24 cellular contexts compared by ENCODE assay signal in the genomic region with DNA sequence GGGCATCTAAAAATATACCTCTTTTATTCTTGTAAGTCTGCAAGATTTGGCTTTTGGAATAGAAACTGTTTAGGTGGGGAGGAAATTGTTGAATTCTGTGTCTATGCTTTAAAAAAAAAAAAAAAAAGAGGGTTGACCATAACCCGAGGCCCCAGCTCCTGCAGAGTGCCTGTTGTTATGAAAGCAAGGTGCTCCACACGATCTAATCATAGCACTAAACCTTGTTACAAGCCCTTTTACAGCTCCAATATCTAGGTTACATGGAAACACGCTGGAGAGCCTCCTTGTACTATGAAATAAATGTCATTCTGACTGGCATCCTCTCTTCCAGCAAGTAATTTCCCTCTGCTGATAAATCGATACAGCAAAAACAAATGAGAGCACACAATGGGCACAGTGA.
DNase-seq lines count a peak whose midpoint lies in the region; ATAC-seq and TF ChIP-seq lines count a peak whose summit lies in the region.
"Had no signal": no experiment of that assay in that cellular context is flagged by ENCODE, and none has a peak within 500 bp of the region (broad histone marks: within the 10 kb centered on the region; RNA-seq: fewer than 3 reads in every experiment).

No MANE protein-coding gene starts in this region.

- no peak for ATAC-seq in GM18517 (IDR thresholded peaks at IDR 0.05; ENCODE audit: unreplicated experiment)
- ATAC-seq: esophagus mucosa, right lobe of liver had no signal

- H3K4me3 ChIP-seq in hepatocyte (no peak overlapping the region), thyroid gland (replicated peaks in 1 of 3) (no peak overlapping the region)
- H3K4me3 ChIP-seq: ovary, right lobe of liver had no signal

- TF ChIP-seq POLR2A in thyroid gland (IDR thresholded peaks at IDR 0.05): no peak

- H3K27me3 ChIP-seq in hepatocyte (no peaks in the 10 kb centered on the region), thyroid gland (no peaks in the 10 kb centered on the region)
- H3K27me3 ChIP-seq: ovary, right lobe of liver had no signal

- DNase-seq in NCI-H748 (lab: John Stamatoyannopoulos, UW; ENCODE audit: unreplicated experiment) (peak; percentile 3), NCI-H748 treated with DMSO at 0.1 percent for 48 hours (lab: John Stamatoyannopoulos, UW) (no peak), NCI-H2227 (lab: John Stamatoyannopoulos, UW; ENCODE audit: unreplicated experiment) (peak; percentile 56), hepatocyte (ENCODE audit: low spot score) (peak; percentile 10), thyroid gland (peak; percentile 22 to 33), DMS53 treated with DMSO at 0.1 percent for 48 hours (lab: John Stamatoyannopoulos, UW; ENCODE audit: unreplicated experiment) (no peak), COLO829 (ENCODE audit: low spot score) (no peak)
- DNase-seq: activated CD8-positive, alpha-beta memory T cell treated with anti-CD3 and anti-CD28 coated beads, Interleukin-2, amount 50 U/mL, for 48 hours; activated naive CD8-positive, alpha-beta T cell treated with anti-CD3 and anti-CD28 coated beads for 36 hours; CD8-positive, alpha-beta memory T cell; foreskin melanocyte; GF-D8; Karpas-422; NCI-H1105; NCI-H226; ovary; right lobe of liver; RPMI8226; stimulated activated CD4-positive, alpha-beta T cell treated with anti-CD3 and anti-CD28 coated beads, Interleukin-15, amount 100 ng/mL, for 24 hours; stimulated activated CD8-positive, alpha-beta memory T cell treated with anti-CD3 and anti-CD28 coated beads, Interleukin-4, amount 100 ng/mL, for 48 hours; T-helper 9 cell; trophoblast cell had no signal

- peak overlapping the region; percentile 3 for H3K4me2 ChIP-seq in hepatocyte

- H3K27ac ChIP-seq in hepatocyte (no peak overlapping the region), thyroid gland (no peak overlapping the region)
- H3K27ac ChIP-seq: ovary, right lobe of liver had no signal

- no peaks in the 10 kb centered on the region for H3K4me1 ChIP-seq in hepatocyte (ENCODE audit: insufficient read depth)
- peaks cover 0 to 3% of the 10 kb centered on the region in 2 donors for H3K4me1 ChIP-seq in thyroid gland

- H3K36me3 ChIP-seq in hepatocyte (replicated peaks; ENCODE audit: insufficient read depth, low read depth) (no peaks in the 10 kb centered on the region), thyroid gland (no peaks in the 10 kb centered on the region)
- H3K36me3 ChIP-seq: ovary, right lobe of liver had no signal

- no peaks in the 10 kb centered on the region for H4K20me1 ChIP-seq in hepatocyte (ENCODE audit: insufficient read depth, poor library complexity, severe bottlenecking)

- no peak overlapping the region for H2AFZ ChIP-seq in hepatocyte

- no peaks in the 10 kb centered on the region for H3K9me3 ChIP-seq in hepatocyte (ENCODE audit: low read depth)
- H3K9me3 ChIP-seq in thyroid gland: no peaks in the 10 kb centered on the region
- H3K9me3 ChIP-seq: ovary, right lobe of liver had no signal

- no peaks in the 10 kb centered on the region for H3K79me2 ChIP-seq in hepatocyte

- no peaks in the 10 kb centered on the region for H3K9me2 ChIP-seq in hepatocyte (replicated peaks; ENCODE audit: insufficient read depth)

- no peak for TF ChIP-seq CTCF in hepatocyte (IDR thresholded peaks at IDR 0.05; ENCODE audit: poor library complexity)
- TF ChIP-seq CTCF in thyroid gland (IDR thresholded peaks at IDR 0.05): no peak

- 29% methylated on average over 4 of the region's 4 CpGs for WGBS in hepatocyte (ENCODE audit: low lambda C conversion rate, missing lambda C conversion rate)
- 13 to 17% methylated on average over 4 of the region's 4 CpGs for WGBS in thyroid gland, 2 donors

- intact Hi-C loops in thyroid gland (cut with DNase I): no loop called here

Comparison
In these comparisons a context has a peak if more than half of its experiments do, and no peak if none do; other contexts are left out.
1. DNase-seq: peak in NCI-H748 (single experiment), NCI-H2227 (single experiment), hepatocyte (single experiment) and thyroid gland (2 of 2); none in NCI-H748 treated with DMSO at 0.1 percent for 48 hours (single experiment), DMS53 treated with DMSO at 0.1 percent for 48 hours (single experiment) and COLO829 (single experiment).